ENCODE assay signal across 20 cellular contexts in genomic region chr9:77907581-77907980, GRCh38.
A peak's percentile ranks its signal among the peaks of the same experiment; 100 is the strongest.
DNase-seq lines count a peak whose midpoint lies in the region; ATAC-seq and TF ChIP-seq lines count a peak whose summit lies in the region.
"Had no signal": no experiment of that assay in that cellular context is flagged by ENCODE, and none has a peak within 500 bp of the region (broad histone marks: within the 10 kb centered on the region; RNA-seq: fewer than 3 reads in every experiment).

No MANE protein-coding gene starts in this region.

- CTCF ChIA-PET in mammary epithelial cell (lab: Charles Lee; ENCODE audit: low non-redundant PET) = interaction anchor here (0.6 kb wide), 1 partner anchor 1026 kb away, joined by 3 read pairs; no protein-coding TSS in a partner anchor

- H3K4me3 ChIP-seq in GM23248 = no peak overlapping the region
- H3K4me3 ChIP-seq in mammary epithelial cell (replicated peaks in 1 of 3; ENCODE audit: insufficient read depth in 1 of 3, low read depth in 2 of 3, low read length in 3 of 3) = no peak overlapping the region
- H3K4me3 ChIP-seq in neutrophil (ENCODE audit: low read depth in 1 of 2, low read length in 1 of 2) = no peak overlapping the region
- H3K4me3 ChIP-seq: prostate gland had no signal

- H4K20me1 ChIP-seq in GM23248 (ENCODE audit: insufficient read depth) = peaks cover 4% of the 10 kb centered on the region; the same call in 1 of the 2 replicates
- H4K20me1 ChIP-seq in mammary epithelial cell (ENCODE audit: insufficient read depth, low read length) = no peaks in the 10 kb centered on the region

- H3K4me1 ChIP-seq in GM23248 (ENCODE audit: insufficient read depth) = peaks cover 23% of the 10 kb centered on the region
- peaks cover 17% of the 10 kb centered on the region for H3K4me1 ChIP-seq in mammary epithelial cell (ENCODE audit: insufficient read depth, low read length)
- H3K4me1 ChIP-seq in neutrophil (ENCODE audit: control insufficient read depth in 1 of 2, insufficient read depth in 1 of 2, low read depth in 1 of 2, low read length in 1 of 2) = peaks cover 66 to 70% of the 10 kb centered on the region in 2 experiments
- H3K4me1 ChIP-seq: prostate gland had no signal

- H3K4me2 ChIP-seq in GM23248 (ENCODE audit: unreplicated experiment) = peak overlapping the region; percentile 33
- peak overlapping the region; percentile 23 for H3K4me2 ChIP-seq in mammary epithelial cell (ENCODE audit: insufficient read depth, low read depth, low read length)

- H2AFZ ChIP-seq in GM23248 (no peak overlapping the region), mammary epithelial cell (ENCODE audit: low read depth, low read length) (no peak overlapping the region)

- no peak overlapping the region for H3K27ac Mint-ChIP-seq in activated T-helper 17 cell treated with anti-CD3 and anti-CD28 coated beads, Interleukin-2, amount 50 U/mL, for 72 hours
- H3K27ac Mint-ChIP-seq: activated naive CD8-positive, alpha-beta T cell treated with anti-CD3 and anti-CD28 coated beads, Interleukin-2, amount 50 U/mL, for 24 hours had no signal

- peaks cover 28% of the 10 kb centered on the region for H3K4me1 Mint-ChIP-seq in activated T-helper 17 cell treated with anti-CD3 and anti-CD28 coated beads, Interleukin-2, amount 50 U/mL, for 72 hours

- H3K9me3 ChIP-seq in GM23248 (ENCODE audit: low read depth) (no peaks in the 10 kb centered on the region), mammary epithelial cell (replicated peaks; ENCODE audit: insufficient read depth, low read length) (no peaks in the 10 kb centered on the region), neutrophil (no peaks in the 10 kb centered on the region)
- H3K9me3 ChIP-seq: prostate gland had no signal

- no peaks in the 10 kb centered on the region for H3K27me3 Mint-ChIP-seq in activated T-helper 17 cell treated with anti-CD3 and anti-CD28 coated beads, Interleukin-2, amount 50 U/mL, for 72 hours
- H3K27me3 Mint-ChIP-seq: activated CD4-positive, alpha-beta T cell treated with anti-CD3 and anti-CD28 coated beads, Interleukin-2, amount 10 ng/mL, durations not matched to agents 7 days and 5 days; activated naive CD8-positive, alpha-beta T cell treated with anti-CD3 and anti-CD28 coated beads, Interleukin-2, amount 50 U/mL, for 24 hours had no signal

- H3K9me2 ChIP-seq in GM23248 (ENCODE audit: insufficient read depth) = no peaks in the 10 kb centered on the region

- 7 to 11% methylated on average over 4 of the region's 4 CpGs for WGBS in GM23248 (ENCODE audit: low coverage in 1 of 2, low lambda C conversion rate in 2 of 2, missing lambda C conversion rate in 2 of 2), 2 experiments
- 48% methylated on average over 4 of the region's 4 CpGs for WGBS in mammary epithelial cell (ENCODE audit: low coverage, missing lambda C conversion rate)

- in situ Hi-C loops in GM23248 (cut with MboI) = no loop called here
- in situ Hi-C loops in mammary epithelial cell (cut with MboI; ENCODE audit: low sequenced_read_pairs in 2 of 2) = no loop called here

- no peaks in the 10 kb centered on the region for H3K36me3 ChIP-seq in GM23248 (ENCODE audit: low read depth)
- H3K36me3 ChIP-seq in mammary epithelial cell (ENCODE audit: insufficient read depth, low read length) = no peaks in the 10 kb centered on the region
- H3K36me3 ChIP-seq in neutrophil = no peaks in the 10 kb centered on the region
- H3K36me3 ChIP-seq: prostate gland had no signal

- ATAC-seq in GM21515 (IDR thresholded peaks at IDR 0.05; ENCODE audit: unreplicated experiment) = no peak
- ATAC-seq in activated T-helper 17 cell treated with anti-CD3 and anti-CD28 coated beads, Interleukin-2, amount 50 U/mL, for 72 hours (replicated peaks) = no peak
- ATAC-seq: activated naive CD8-positive, alpha-beta T cell treated with anti-CD3 and anti-CD28 coated beads, Interleukin-2, amount 50 U/mL, for 24 hours; left ventricle myocardium superior had no signal

- H3K79me2 ChIP-seq in GM23248 (ENCODE audit: insufficient read depth) (peaks cover 59% of the 10 kb centered on the region), mammary epithelial cell (ENCODE audit: insufficient read depth, low read length) (peaks cover 45% of the 10 kb centered on the region)

- H3K27ac ChIP-seq in GM23248 = no peak overlapping the region
- H3K27ac ChIP-seq in mammary epithelial cell (ENCODE audit: insufficient read depth, low read depth, low read length) = no peak overlapping the region
- H3K27ac ChIP-seq in neutrophil = peak overlapping the region; percentile 66
- H3K27ac ChIP-seq: prostate gland had no signal

- no peaks in the 10 kb centered on the region for H3F3A ChIP-seq in GM23248 (ENCODE audit: insufficient read depth)

- no peak for TF ChIP-seq CTCF in mammary epithelial cell (conservative IDR thresholded peaks at IDR 0.05 in 1 of 2, IDR thresholded peaks at IDR 0.05 in 1 of 2; ENCODE audit: extremely low read depth in 1 of 2, insufficient read depth in 1 of 2, low read depth in 1 of 2, low read length in 2 of 2)
- TF ChIP-seq CTCF in neutrophil (IDR thresholded peaks at IDR 0.05) = no peak

- BruUV-seq in mammary epithelial cell (replicated peaks; lab: Mats Ljungman, UMichigan) = no TSS peak

- no peak overlapping the region for H3K9ac ChIP-seq in GM23248
- no peak overlapping the region for H3K9ac ChIP-seq in mammary epithelial cell (ENCODE audit: insufficient read depth, low read length)

- dilution Hi-C loops in mammary epithelial cell (cut with HindIII; ENCODE audit: low sequenced_read_pairs) = no loop called here

- no peaks in the 10 kb centered on the region for H3K27me3 ChIP-seq in GM23248 (replicated peaks; ENCODE audit: insufficient read depth)
- H3K27me3 ChIP-seq in mammary epithelial cell (ENCODE audit: insufficient read depth, low read length) = no peaks in the 10 kb centered on the region
- H3K27me3 ChIP-seq in neutrophil = no peaks in the 10 kb centered on the region

- DNase-seq in GM23248 (peak; percentile 49), M059J (ENCODE audit: low read depth) (peak; percentile 44), mammary epithelial cell (peak; percentile 27), mucosa of gallbladder (ENCODE audit: low spot score) (no peak)
- DNase-seq: activated CD4-positive, alpha-beta T cell treated with anti-CD3 and anti-CD28 coated beads, Interleukin-2, amount 10 ng/mL, durations not matched to agents 7 days and 5 days; activated naive CD8-positive, alpha-beta T cell treated with anti-CD3 and anti-CD28 coated beads, Interleukin-2, amount 50 U/mL, for 24 hours; foreskin melanocyte; Kasumi-1; left ventricle myocardium superior; NCI-H226; Right ventricle myocardium superior; stimulated activated CD4-positive, alpha-beta T cell treated with anti-CD3 and anti-CD28 coated beads, Interleukin-12 subunit alpha, Interleukin-12 subunit beta, amount 100 ng/mL, for 4 hours; stimulated activated naive CD4-positive, alpha-beta T cell; T-helper 9 cell; trophoblast cell had no signal

- H3K4me3 Mint-ChIP-seq in activated T-helper 17 cell treated with anti-CD3 and anti-CD28 coated beads, Interleukin-2, amount 50 U/mL, for 72 hours = no peak overlapping the region
- H3K4me3 Mint-ChIP-seq: activated CD4-positive, alpha-beta T cell treated with anti-CD3 and anti-CD28 coated beads, Interleukin-2, amount 10 ng/mL, durations not matched to agents 7 days and 5 days; activated naive CD8-positive, alpha-beta T cell treated with anti-CD3 and anti-CD28 coated beads, Interleukin-2, amount 50 U/mL, for 24 hours; CD14-positive monocyte had no signal

- peaks cover 18% of the 10 kb centered on the region for H3K36me3 Mint-ChIP-seq in activated T-helper 17 cell treated with anti-CD3 and anti-CD28 coated beads, Interleukin-2, amount 50 U/mL, for 72 hours (ENCODE audit: low read depth)

- H3K9me3 Mint-ChIP-seq in activated T-helper 17 cell treated with anti-CD3 and anti-CD28 coated beads, Interleukin-2, amount 50 U/mL, for 72 hours = no peaks in the 10 kb centered on the region
- H3K9me3 Mint-ChIP-seq: activated naive CD8-positive, alpha-beta T cell treated with anti-CD3 and anti-CD28 coated beads, Interleukin-2, amount 50 U/mL, for 24 hours; CD14-positive monocyte had no signal

- intact Hi-C loops in mammary epithelial cell (cut with micrococcal nuclease) = no loop called here
